ENCODE assay signal across 8 cellular contexts in genomic region chr3:129226374-129226773, GRCh38. TPM values are rescaled to one million over a fixed set of nuclear protein-coding genes. Genes with fewer than 3 reads are reported as not detected.
A peak's percentile ranks its signal among the peaks of the same experiment; 100 is the strongest.
DNase-seq lines count a peak whose midpoint lies in the region; ATAC-seq, FAIRE-seq and TF ChIP-seq lines count a peak whose summit lies in the region.

No MANE protein-coding gene starts in this region.

- TF ChIP-seq CTCF in C4-2B (conservative IDR thresholded peaks at IDR 0.05) (no peak), pancreas (IDR thresholded peaks at IDR 0.05) (no peak), endothelial cell (IDR thresholded peaks at IDR 0.05; ENCODE audit: unreplicated experiment) (no peak)

- H3K9me3 Mint-ChIP-seq in endothelial cell (ENCODE audit: unreplicated experiment), result no peaks in the 10 kb centered on the region

- H3K4me3 Mint-ChIP-seq in endothelial cell (ENCODE audit: unreplicated experiment), result no peak overlapping the region

- ATAC-seq in pancreas (peak in 3 of 4 donors; percentile 16 to 52 (median 20)), GM21526 (IDR thresholded peaks at IDR 0.05; ENCODE audit: low FRiP score, unreplicated experiment) (no peak), HG02884 (IDR thresholded peaks at IDR 0.05; ENCODE audit: unreplicated experiment) (no peak)

- peaks cover 1% of the 10 kb centered on the region for H3K27me3 Mint-ChIP-seq in endothelial cell (ENCODE audit: unreplicated experiment)

- H3K4me1 Mint-ChIP-seq in endothelial cell (ENCODE audit: unreplicated experiment), result peaks cover 44% of the 10 kb centered on the region

- H3K27ac Mint-ChIP-seq in endothelial cell (ENCODE audit: unreplicated experiment), result no peak overlapping the region

- peak overlapping the region; percentile 81 for H3K27ac ChIP-seq in C4-2B
- H3K27ac ChIP-seq in epithelial cell of prostate, result peak overlapping the region; percentile 74
- no peak overlapping the region for H3K27ac ChIP-seq in pancreas

- DNase-seq in NCI-H446 treated with DMSO at 0.1 percent for 48 hours (lab: John Stamatoyannopoulos, UW) (peak; percentile 33), epithelial cell of prostate (ENCODE audit: low read depth, low spot score) (peak; percentile 82), pancreas (no peak), endothelial cell (ENCODE audit: low spot score) (no peak)
- DNase-seq in activated effector memory CD4-positive, alpha-beta T cell treated with Interleukin-2 at 50 U/mL for 16 hours, result no peak

- no peaks in the 10 kb centered on the region for H3K9me3 ChIP-seq in pancreas

- no peak overlapping the region for H3K4me3 ChIP-seq in pancreas

- no peaks in the 10 kb centered on the region for H3K36me3 Mint-ChIP-seq in endothelial cell (ENCODE audit: low read depth, unreplicated experiment)

- WGBS in pancreas, 2 donors, result 84 to 88% methylated on average over 6 of the region's 6 CpGs

- no peaks in the 10 kb centered on the region for H3K27me3 ChIP-seq in pancreas

- FAIRE-seq in pancreas (lab: Jason Lieb, UNC), result no peak

- peaks cover 0 to 10% (median 10%) of the 10 kb centered on the region in 3 donors for H3K4me1 ChIP-seq in pancreas

- intact Hi-C loops in pancreas (cut with DNase I), result no loop called here

- H3K36me3 ChIP-seq in pancreas, result no peaks in the 10 kb centered on the region

RNA-seq across cellular contexts. Expression of gene COPG1, which starts 23.0 kb away (rescaled TPM):
- 100 to 1,000 TPM in 5 of 6 donors, 10 to 100 TPM in 1; 90.1 to 137 (median 110) TPM for total RNA-seq in pancreas
- polyA plus RNA-seq in pancreas, result 10 to 100 TPM; 81.4 to 99.7 TPM
- total RNA-seq in endothelial cell (ENCODE audit: unreplicated experiment), result 149 TPM

RNA-seq across cellular contexts. Expression of gene CNBP, which starts 42.7 kb away (rescaled TPM):
- total RNA-seq in pancreas, result 100 to 1,000 TPM; 169 to 277 (median 182) TPM
- polyA plus RNA-seq in pancreas, result 100 to 1,000 TPM; 178 to 258 TPM
- 192 TPM for total RNA-seq in endothelial cell (ENCODE audit: unreplicated experiment)

RNA-seq across cellular contexts. Expression of gene HMCES, which starts 52.3 kb away (rescaled TPM):
- 10 to 100 TPM in 4 of 6 donors, 1 to 10 TPM in 2; 8.1 to 14.0 (median 10.7) TPM for total RNA-seq in pancreas
- 10 to 100 TPM in 1 of 2 donors, 1 to 10 TPM in 1; 8.0 to 22.5 TPM for polyA plus RNA-seq in pancreas
- 36.4 TPM for total RNA-seq in endothelial cell (ENCODE audit: unreplicated experiment)

Comparison
In these comparisons a context has a peak if more than half of its experiments do, and no peak if none do; other contexts are left out.
1. H3K27ac ChIP-seq: peak in C4-2B (single experiment) and epithelial cell of prostate (single experiment); none in pancreas (0 of 4).
2. DNase-seq: peak in NCI-H446 treated with DMSO at 0.1 percent for 48 hours (single experiment) and epithelial cell of prostate (single experiment); none in pancreas (0 of 6), activated effector memory CD4-positive, alpha-beta T cell treated with Interleukin-2 at 50 U/mL for 16 hours (single experiment) and endothelial cell (single experiment).
3. ATAC-seq: peak in pancreas (3 of 4); none in GM21526 (single experiment) and HG02884 (single experiment).